Comparison of ENCODE assay signal across 1 cellular context in genomic region chr11:18323881-18324280, GRCh38.
TF ChIP-seq lines count a peak whose summit lies in the region.

No MANE protein-coding gene starts in this region.

TF ChIP-seq in HepG2, 621 proteins besides CTCF, POLR2A, EP300 and RAD21:
- TF ChIP-seq ZNF687 (CRISPR knock-in tag; IDR thresholded peaks at IDR 0.05) (peak; percentile 19; the same call in 1 of the 2 replicates), ZBTB38 (CRISPR knock-in tag; IDR thresholded peaks at IDR 0.05) (0 out of 2 replicates have a peak, but pooled peaks have one; percentile 50), KAT7 (CRISPR knock-in tag; IDR thresholded peaks at IDR 0.05; ENCODE audit: borderline replicate concordance) (0 out of 2 replicates have a peak, but pooled peaks have one; percentile 37)
